In genomic region chr9:133685653-133686504, GRCh38 we compare ENCODE assay signal across 21 cellular contexts. TPM values are rescaled to one million over a fixed set of nuclear protein-coding genes. Genes with fewer than 3 reads are reported as not detected.
A peak's percentile ranks its signal among the peaks of the same experiment; 100 is the strongest.
DNase-seq lines count a peak whose midpoint lies in the region; ATAC-seq and TF ChIP-seq lines count a peak whose summit lies in the region.
"Had no signal": no experiment of that assay in that cellular context is flagged by ENCODE, and none has a peak within 500 bp of the region (broad histone marks: within the 10 kb centered on the region; RNA-seq: fewer than 3 reads in every experiment).

No MANE protein-coding gene starts in this region.

- intact Hi-C loops in activated CD8-positive, alpha-beta T cell treated with anti-CD3 and anti-CD28 coated beads for 36 hours (cut with micrococcal nuclease), result no loop called here
- intact Hi-C loops in psoas muscle (cut with DNase I), result no loop called here

- no peaks in the 10 kb centered on the region for H3K36me3 Mint-ChIP-seq in activated CD8-positive, alpha-beta T cell treated with anti-CD3 and anti-CD28 coated beads, Interleukin-2, amount 10 ng/mL, durations not matched to agents 7 days and 5 days (ENCODE audit: low read depth)
- H3K36me3 Mint-ChIP-seq in activated CD8-positive, alpha-beta T cell treated with anti-CD3 and anti-CD28 coated beads for 36 hours (ENCODE audit: low read depth), result peaks cover 4% of the 10 kb centered on the region
- H3K36me3 Mint-ChIP-seq in T-helper 17 cell (ENCODE audit: low read depth), result no peaks in the 10 kb centered on the region

- no peaks in the 10 kb centered on the region for H3K27me3 Mint-ChIP-seq in activated CD8-positive, alpha-beta T cell treated with anti-CD3 and anti-CD28 coated beads, Interleukin-2, amount 10 ng/mL, durations not matched to agents 7 days and 5 days (ENCODE audit: low read depth)
- H3K27me3 Mint-ChIP-seq in activated CD8-positive, alpha-beta T cell treated with anti-CD3 and anti-CD28 coated beads for 36 hours, result no peaks in the 10 kb centered on the region
- no peaks in the 10 kb centered on the region for H3K27me3 Mint-ChIP-seq in T-helper 17 cell

- POLR2A ChIA-PET in activated CD8-positive, alpha-beta T cell treated with anti-CD3 and anti-CD28 coated beads, Interleukin-2, amount 10 ng/mL, durations not matched to agents 7 days and 5 days (lab: Charles Lee), result interaction anchor here (1.0 to 6.6 kb wide), 3 partner anchors 9 to 16 kb away, joined by 3 to 71 read pairs (median 3); no protein-coding TSS in a partner anchor
- POLR2A ChIA-PET in activated CD8-positive, alpha-beta T cell treated with anti-CD3 and anti-CD28 coated beads for 36 hours (lab: Charles Lee), result interaction anchor here (1.1 to 4.5 kb wide), 4 partner anchors 10 to 17 kb away, joined by 3 to 33 read pairs (median 8); no protein-coding TSS in a partner anchor

- ATAC-seq in activated CD8-positive, alpha-beta T cell treated with anti-CD3 and anti-CD28 coated beads, Interleukin-2, amount 10 ng/mL, durations not matched to agents 7 days and 5 days, result no peak
- no peak for ATAC-seq in activated CD8-positive, alpha-beta T cell treated with anti-CD3 and anti-CD28 coated beads for 36 hours
- ATAC-seq in T-helper 17 cell, result no peak
- ATAC-seq in psoas muscle, result no peak
- no peak for ATAC-seq in GM19467 (IDR thresholded peaks at IDR 0.05; ENCODE audit: unreplicated experiment)

- 90 to 91% (median 91%) methylated on average over 17 of the region's 17 CpGs for WGBS in psoas muscle, 3 donors

- peak overlapping the region; percentile 86 for H3K27ac ChIP-seq in effector memory CD4-positive, alpha-beta T cell (ENCODE audit: insufficient read depth, low read length, poor library complexity, severe bottlenecking)
- H3K27ac ChIP-seq in psoas muscle, result no peak overlapping the region
- H3K27ac ChIP-seq: GM23248, RWPE1 had no signal

- no peak overlapping the region for H3K4me3 Mint-ChIP-seq in activated CD8-positive, alpha-beta T cell treated with anti-CD3 and anti-CD28 coated beads, Interleukin-2, amount 10 ng/mL, durations not matched to agents 7 days and 5 days
- H3K4me3 Mint-ChIP-seq in activated CD8-positive, alpha-beta T cell treated with anti-CD3 and anti-CD28 coated beads for 36 hours, result no peak overlapping the region
- no peak overlapping the region for H3K4me3 Mint-ChIP-seq in T-helper 17 cell

- peak overlapping the region; percentile 99 for H3K27ac Mint-ChIP-seq in activated CD8-positive, alpha-beta T cell treated with anti-CD3 and anti-CD28 coated beads, Interleukin-2, amount 10 ng/mL, durations not matched to agents 7 days and 5 days
- H3K27ac Mint-ChIP-seq in activated CD8-positive, alpha-beta T cell treated with anti-CD3 and anti-CD28 coated beads for 36 hours, result no peak overlapping the region
- H3K27ac Mint-ChIP-seq in T-helper 17 cell, result peak overlapping the region; percentile 60

- DNase-seq in activated CD8-positive, alpha-beta T cell treated with anti-CD3 and anti-CD28 coated beads, Interleukin-2, amount 10 ng/mL, durations not matched to agents 7 days and 5 days, result no peak
- DNase-seq in activated CD8-positive, alpha-beta T cell treated with anti-CD3 and anti-CD28 coated beads for 36 hours, result no peak
- DNase-seq in T-helper 17 cell (no peak), psoas muscle (peak; percentile 8 to 34), middle frontal gyrus (ENCODE audit: extremely low spot score, low spot score) (no peak)
- DNase-seq in effector memory CD4-positive, alpha-beta T cell, result no peak
- no peak for DNase-seq in activated CD4-positive, CD25-positive, alpha-beta regulatory T cell (lab: John Stamatoyannopoulos, UW)
- DNase-seq: activated naive CD4-positive, alpha-beta T cell treated with Interleukin-2 at 50 U/mL for 16 hours; activated T-cell treated with anti-CD3 and anti-CD28 coated beads for 4 hours; cortex of kidney; GDM1; GM23248; NCI-H1417 treated with DMSO at 0.1 percent for 48 hours; stimulated activated CD8-positive, alpha-beta memory T cell treated with anti-CD3 and anti-CD28 coated beads, Interleukin-4, amount 100 ng/mL, for 48 hours; uterus had no signal

- no peaks in the 10 kb centered on the region for H3K36me3 ChIP-seq in effector memory CD4-positive, alpha-beta T cell (ENCODE audit: control insufficient read depth, insufficient read depth, low read length)
- no peaks in the 10 kb centered on the region for H3K36me3 ChIP-seq in psoas muscle (ENCODE audit: insufficient read depth in 1 of 2, low read depth in 1 of 2)
- H3K36me3 ChIP-seq: uterus had no signal

- no peak overlapping the region for H3K4me3 ChIP-seq in effector memory CD4-positive, alpha-beta T cell (ENCODE audit: insufficient read depth, low read depth, low read length, poor library complexity, severe bottlenecking)
- no peak overlapping the region for H3K4me3 ChIP-seq in psoas muscle
- H3K4me3 ChIP-seq: GM23248, uterus had no signal

- TF ChIP-seq CTCF in activated CD8-positive, alpha-beta T cell treated with anti-CD3 and anti-CD28 coated beads for 36 hours (IDR thresholded peaks at IDR 0.05), result no peak
- no peak for TF ChIP-seq CTCF in psoas muscle (IDR thresholded peaks at IDR 0.05)

- H3K9me3 ChIP-seq in T-helper 17 cell (ENCODE audit: control insufficient read depth, low read length, poor library complexity, severe bottlenecking) (no peaks in the 10 kb centered on the region), psoas muscle (no peaks in the 10 kb centered on the region)
- no peaks in the 10 kb centered on the region for H3K9me3 ChIP-seq in effector memory CD4-positive, alpha-beta T cell (ENCODE audit: control insufficient read depth, low read length)
- H3K9me3 ChIP-seq: uterus had no signal

- H3K4me1 ChIP-seq in effector memory CD4-positive, alpha-beta T cell (ENCODE audit: control insufficient read depth, insufficient read depth, low read length, poor library complexity, severe bottlenecking), result peaks cover 34% of the 10 kb centered on the region
- no peaks in the 10 kb centered on the region for H3K4me1 ChIP-seq in psoas muscle
- H3K4me1 ChIP-seq: uterus had no signal

- no peaks in the 10 kb centered on the region for H3K27me3 ChIP-seq in effector memory CD4-positive, alpha-beta T cell (replicated peaks; ENCODE audit: control insufficient read depth, insufficient read depth, low read length, poor library complexity, severe bottlenecking)
- no peaks in the 10 kb centered on the region for H3K27me3 ChIP-seq in psoas muscle (ENCODE audit: insufficient read depth in 3 of 3, low read length in 2 of 3)
- H3K27me3 ChIP-seq: uterus had no signal

- CTCF ChIA-PET in activated CD8-positive, alpha-beta T cell treated with anti-CD3 and anti-CD28 coated beads, Interleukin-2, amount 10 ng/mL, durations not matched to agents 7 days and 5 days (lab: Charles Lee), result interaction anchor here (1.9 to 3.4 kb wide), 2 partner anchors 15 to 41 kb away, joined by 6 to 28 read pairs; no protein-coding TSS in a partner anchor
- CTCF ChIA-PET in activated CD8-positive, alpha-beta T cell treated with anti-CD3 and anti-CD28 coated beads for 36 hours (lab: Charles Lee), result interaction anchor here (1.2 to 1.5 kb wide), 3 partner anchors 8 to 57 kb away, joined by 3 read pairs; no protein-coding TSS in a partner anchor

- H3K9me3 Mint-ChIP-seq in activated CD8-positive, alpha-beta T cell treated with anti-CD3 and anti-CD28 coated beads, Interleukin-2, amount 10 ng/mL, durations not matched to agents 7 days and 5 days (ENCODE audit: insufficient read depth), result no peaks in the 10 kb centered on the region
- no peaks in the 10 kb centered on the region for H3K9me3 Mint-ChIP-seq in activated CD8-positive, alpha-beta T cell treated with anti-CD3 and anti-CD28 coated beads for 36 hours

- H3K4me1 Mint-ChIP-seq in activated CD8-positive, alpha-beta T cell treated with anti-CD3 and anti-CD28 coated beads, Interleukin-2, amount 10 ng/mL, durations not matched to agents 7 days and 5 days (ENCODE audit: low read depth), result peaks cover 44% of the 10 kb centered on the region
- H3K4me1 Mint-ChIP-seq in activated CD8-positive, alpha-beta T cell treated with anti-CD3 and anti-CD28 coated beads for 36 hours (ENCODE audit: low read depth), result peaks cover 22% of the 10 kb centered on the region
- H3K4me1 Mint-ChIP-seq in T-helper 17 cell, result peaks cover 11% of the 10 kb centered on the region

RNA-seq across cellular contexts. Expression of gene DBH, which starts 49.7 kb away (rescaled TPM):
- total RNA-seq in activated CD8-positive, alpha-beta T cell treated with anti-CD3 and anti-CD28 coated beads, Interleukin-2, amount 10 ng/mL, durations not matched to agents 7 days and 5 days, result not detected
- not detected for total RNA-seq in activated CD8-positive, alpha-beta T cell treated with anti-CD3 and anti-CD28 coated beads for 36 hours
- under 1 TPM in 1 of 2 donors, not detected in 1; 0.18 TPM for total RNA-seq in T-helper 17 cell
- total RNA-seq in psoas muscle, result under 1 TPM in 2 of 4 donors, not detected in 2; 0.06 to 0.30 TPM
- under 1 TPM in 2 of 3 donors, not detected in 1; 0.01 to 0.04 TPM for polyA plus RNA-seq in psoas muscle
- total RNA-seq: A673, GM23248, M059J, subcutaneous adipose tissue had no signal
- polyA plus RNA-seq: BJ, GM23248 had no signal

RNA-seq across cellular contexts. Expression of gene SARDH, which starts 52.3 kb away (rescaled TPM):
- total RNA-seq in activated CD8-positive, alpha-beta T cell treated with anti-CD3 and anti-CD28 coated beads, Interleukin-2, amount 10 ng/mL, durations not matched to agents 7 days and 5 days, result 1 to 10 TPM; 3.0 to 3.4 TPM
- 1 to 10 TPM; 5.5 to 5.6 TPM for total RNA-seq in activated CD8-positive, alpha-beta T cell treated with anti-CD3 and anti-CD28 coated beads for 36 hours
- total RNA-seq in T-helper 17 cell (1 to 10 TPM; 2.2 to 6.8 TPM), psoas muscle (1 to 10 TPM in 3 of 4 donors, under 1 TPM in 1; 0.59 to 2.5 (median 1.5) TPM)
- polyA plus RNA-seq in psoas muscle, result under 1 TPM; 0.16 to 0.62 (median 0.26) TPM

Comparison
In these comparisons a context has a peak if more than half of its experiments do, and no peak if none do; other contexts are left out.
1. DNase-seq: peak in psoas muscle (2 of 2); none in activated CD8-positive, alpha-beta T cell treated with anti-CD3 and anti-CD28 coated beads, Interleukin-2, amount 10 ng/mL, durations not matched to agents 7 days and 5 days (single experiment), activated CD8-positive, alpha-beta T cell treated with anti-CD3 and anti-CD28 coated beads for 36 hours (single experiment), T-helper 17 cell (0 of 3), effector memory CD4-positive, alpha-beta T cell (0 of 3), activated CD4-positive, CD25-positive, alpha-beta regulatory T cell (0 of 4) and middle frontal gyrus (single experiment).